Comparison of ENCODE assay signal across 16 cellular contexts in the genomic region with DNA sequence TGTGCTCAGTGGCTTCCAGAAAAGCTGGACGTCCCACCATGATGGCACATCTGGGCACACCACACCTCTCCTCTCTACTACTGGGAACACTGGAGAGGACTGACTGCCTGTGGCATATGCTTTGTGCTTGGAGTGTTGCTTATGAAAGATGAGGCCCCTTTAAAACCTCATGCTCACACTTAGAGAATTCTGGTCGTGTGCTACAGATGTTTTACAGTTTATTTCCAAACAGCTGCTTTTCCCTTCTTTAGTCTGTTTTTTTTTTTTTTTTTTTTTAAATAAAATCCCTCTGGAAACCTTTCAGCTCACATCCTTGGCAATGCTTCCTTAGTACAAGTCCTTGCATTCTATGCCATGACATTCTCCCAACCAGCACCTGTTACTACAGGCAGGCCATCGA.
DNase-seq lines count a peak whose midpoint lies in the region; ATAC-seq and TF ChIP-seq lines count a peak whose summit lies in the region.
"Had no signal": no experiment of that assay in that cellular context is flagged by ENCODE, and none has a peak within 500 bp of the region (broad histone marks: within the 10 kb centered on the region; RNA-seq: fewer than 3 reads in every experiment).

No MANE protein-coding gene starts in this region.

- H3K4me1 ChIP-seq in esophagus muscularis mucosa (peaks cover 10 to 43% (median 39%) of the 10 kb centered on the region in 4 donors), left lung (peaks cover 5 to 8% of the 10 kb centered on the region in 2 donors), stomach (peaks cover 4 to 32% (median 15%) of the 10 kb centered on the region in 4 donors), foreskin keratinocyte (no peaks in the 10 kb centered on the region)

- no peak for TF ChIP-seq EP300 in esophagus muscularis mucosa (IDR thresholded peaks at IDR 0.05)
- no peak for TF ChIP-seq EP300 in stomach (IDR thresholded peaks at IDR 0.05)

- no peak for TF ChIP-seq CTCF in AG10803 (conservative IDR thresholded peaks at IDR 0.05; ENCODE audit: low read length)
- TF ChIP-seq CTCF in esophagus muscularis mucosa (IDR thresholded peaks at IDR 0.05) = no peak
- no peak for TF ChIP-seq CTCF in left lung (IDR thresholded peaks at IDR 0.05)
- TF ChIP-seq CTCF in stomach (IDR thresholded peaks at IDR 0.05) = no peak
- TF ChIP-seq CTCF in foreskin keratinocyte (conservative IDR thresholded peaks at IDR 0.05) = no peak

- DNase-seq in AG10803 (ENCODE audit: low read depth) (peak; percentile 73), esophagus muscularis mucosa (ENCODE audit: extremely low spot score) (no peak), left lung (no peak), stomach (no peak), foreskin keratinocyte (no peak)
- DNase-seq in activated CD4-positive, CD25-positive, alpha-beta regulatory T cell (lab: John Stamatoyannopoulos, UW) = no peak
- DNase-seq: Calu3; CD4-positive, CD25-positive, alpha-beta regulatory T cell; MG63; NCI-H187 treated with DMSO at 0.1 percent for 48 hours; NCI-H2171; NCI-H446 treated with DMSO at 0.1 percent for 48 hours; NCI-H748 treated with DMSO at 0.1 percent for 48 hours; PC-9 had no signal

- H3K9me3 ChIP-seq in esophagus muscularis mucosa (no peaks in the 10 kb centered on the region), left lung (no peaks in the 10 kb centered on the region), stomach (no peaks in the 10 kb centered on the region)
- H3K9me3 ChIP-seq: MG63 had no signal

- no peaks in the 10 kb centered on the region for H3K36me3 ChIP-seq in esophagus muscularis mucosa
- H3K36me3 ChIP-seq in left lung = no peaks in the 10 kb centered on the region
- no peaks in the 10 kb centered on the region for H3K36me3 ChIP-seq in stomach
- H3K36me3 ChIP-seq: MG63 had no signal

- TF ChIP-seq POLR2A in esophagus muscularis mucosa (IDR thresholded peaks at IDR 0.05; ENCODE audit: low read depth) = no peak
- TF ChIP-seq POLR2A in stomach (IDR thresholded peaks at IDR 0.05) = no peak

- peak; percentile 41 for ATAC-seq in left lung
- ATAC-seq in HG03469 (IDR thresholded peaks at IDR 0.05; ENCODE audit: unreplicated experiment) = no peak
- no peak for ATAC-seq in foreskin keratinocyte

- H3K27me3 ChIP-seq in esophagus muscularis mucosa = no peaks in the 10 kb centered on the region
- no peaks in the 10 kb centered on the region for H3K27me3 ChIP-seq in left lung
- H3K27me3 ChIP-seq in stomach = no peaks in the 10 kb centered on the region
- H3K27me3 ChIP-seq in foreskin keratinocyte = peaks cover 10% of the 10 kb centered on the region
- H3K27me3 ChIP-seq: MG63 had no signal

- WGBS in esophagus muscularis mucosa = 22% methylated on average over 3 of the region's 3 CpGs
- WGBS in stomach, 5 donors = 45 to 71% (median 56%) methylated on average over 3 of the region's 3 CpGs

- H3K27ac ChIP-seq in esophagus muscularis mucosa (replicated peaks in 1 of 4) = peak overlapping the region; percentile 44 to 80 (median 72)
- no peak overlapping the region for H3K27ac ChIP-seq in left lung
- peak overlapping the region; percentile 35 to 74 (median 66) for H3K27ac ChIP-seq in stomach
- no peak overlapping the region for H3K27ac ChIP-seq in foreskin keratinocyte
- H3K27ac ChIP-seq: KMS-11, PC-9 had no signal

- H3K4me3 ChIP-seq in AG10803 (ENCODE audit: low read length) (no peak overlapping the region; the same call in 1 of the 2 replicates), esophagus muscularis mucosa (no peak overlapping the region), left lung (no peak overlapping the region), stomach (no peak overlapping the region)
- H3K4me3 ChIP-seq: MG63, PC-9 had no signal

- intact Hi-C loops in esophagus muscularis mucosa (cut with DNase I) = loop anchor here (5.0 kb wide), 1 partner anchor 59 kb away; the partner anchor contains the start of gene BMP6
- intact Hi-C loops in left lung (cut with DNase I) = no loop called here
- intact Hi-C loops in stomach (cut with DNase I; ENCODE audit: low total_unique reads) = no loop called here

Comparison
In these comparisons a context has a peak if more than half of its experiments do, and no peak if none do; other contexts are left out.
1. H3K27ac ChIP-seq: peak in esophagus muscularis mucosa (4 of 4) and stomach (5 of 5); none in left lung (0 of 2) and foreskin keratinocyte (single experiment).